16 cellular contexts compared by ENCODE assay signal in genomic region chr1:39210649-39211048, GRCh38. TPM values are rescaled to one million over a fixed set of nuclear protein-coding genes. Genes with fewer than 3 reads are reported as not detected.
DNase-seq lines count a peak whose midpoint lies in the region; ATAC-seq, FAIRE-seq and TF ChIP-seq lines count a peak whose summit lies in the region.
"Had no signal": no experiment of that assay in that cellular context is flagged by ENCODE, and none has a peak within 500 bp of the region (broad histone marks: within the 10 kb centered on the region; RNA-seq: fewer than 3 reads in every experiment).

No MANE protein-coding gene starts in this region.

- no peak for FAIRE-seq in astrocyte (lab: Jason Lieb, UNC)
- FAIRE-seq: GM12878, GM18507, H54 had no signal

- no peak overlapping the region for H2AFZ ChIP-seq in astrocyte (ENCODE audit: low read depth, low read length)

- H3K4me2 ChIP-seq in astrocyte (ENCODE audit: low read length) = no peak overlapping the region

- H3K9me3 Mint-ChIP-seq in activated naive CD8-positive, alpha-beta T cell (ENCODE audit: low read depth) = no peaks in the 10 kb centered on the region
- no peaks in the 10 kb centered on the region for H3K9me3 Mint-ChIP-seq in activated naive CD8-positive, alpha-beta T cell treated with anti-CD3 and anti-CD28 coated beads for 36 hours
- peaks cover 3% of the 10 kb centered on the region for H3K9me3 Mint-ChIP-seq in CD4-positive, alpha-beta T cell
- H3K9me3 Mint-ChIP-seq in astrocyte (ENCODE audit: unreplicated experiment) (no peaks in the 10 kb centered on the region), immature natural killer cell (no peaks in the 10 kb centered on the region)

- WGBS in gastroesophageal sphincter (ENCODE audit: low coverage in 1 of 2), 2 donors = 100% methylated on average over 2 to 3 of the region's 3 CpGs

- intact Hi-C loops in CD4-positive, alpha-beta T cell (cut with DNase I, micrococcal nuclease) = no loop called here

- H3K27me3 ChIP-seq in CD4-positive, alpha-beta T cell (ENCODE audit: control insufficient read depth, insufficient read depth, low read length) = no peaks in the 10 kb centered on the region
- H3K27me3 ChIP-seq in astrocyte (ENCODE audit: insufficient read depth, low read length) = no peaks in the 10 kb centered on the region
- H3K27me3 ChIP-seq in gastroesophageal sphincter = no peaks in the 10 kb centered on the region
- H3K27me3 ChIP-seq: BLaER1 treated with 17β-estradiol and CSF1 and Interleukin-3, amounts not matched to agents 10 nM and 100 nM had no signal

- no peak for DNase-seq in activated naive CD8-positive, alpha-beta T cell treated with anti-CD3 and anti-CD28 coated beads for 36 hours
- DNase-seq in CD4-positive, alpha-beta T cell = no peak
- DNase-seq in astrocyte (ENCODE audit: low read depth) (no peak), immature natural killer cell (no peak)
- DNase-seq in stimulated activated CD4-positive, alpha-beta T cell treated with anti-CD3 and anti-CD28 coated beads, Interleukin-4, amount 100 ng/mL, for 24 hours = no peak
- DNase-seq: ACHN; CD4-positive, CD25-positive, alpha-beta regulatory T cell; DMS79 had no signal

- H3K4me1 ChIP-seq in astrocyte (ENCODE audit: insufficient read depth, low read length) (peaks cover 32% of the 10 kb centered on the region), gastroesophageal sphincter (peaks cover 20 to 92% (median 25%) of the 10 kb centered on the region in 3 donors)

- no peak for TF ChIP-seq EP300 in gastroesophageal sphincter (IDR thresholded peaks at IDR 0.05)

- TF ChIP-seq CTCF in CD4-positive, alpha-beta T cell (IDR thresholded peaks at IDR 0.05) = no peak
- TF ChIP-seq CTCF in astrocyte (IDR thresholded peaks at IDR 0.05; ENCODE audit: insufficient read depth, low read depth, low read length) = no peak
- TF ChIP-seq CTCF in gastroesophageal sphincter (IDR thresholded peaks at IDR 0.05) = no peak

- H3K79me2 ChIP-seq in astrocyte (ENCODE audit: insufficient read depth, low read length) = peaks cover 95% of the 10 kb centered on the region

- H3K4me3 ChIP-seq in astrocyte (ENCODE audit: insufficient read depth, low read depth, low read length) = no peak overlapping the region
- H3K4me3 ChIP-seq in gastroesophageal sphincter = no peak overlapping the region
- H3K4me3 ChIP-seq: BLaER1 treated with 17β-estradiol and CSF1 and Interleukin-3, amounts not matched to agents 10 nM and 100 nM; GM12878 had no signal

- H3K36me3 Mint-ChIP-seq in activated naive CD8-positive, alpha-beta T cell = peaks cover 2% of the 10 kb centered on the region
- H3K36me3 Mint-ChIP-seq in activated naive CD8-positive, alpha-beta T cell treated with anti-CD3 and anti-CD28 coated beads for 36 hours = peaks cover 15% of the 10 kb centered on the region
- peaks cover 4% of the 10 kb centered on the region for H3K36me3 Mint-ChIP-seq in CD4-positive, alpha-beta T cell (ENCODE audit: low read depth)
- H3K36me3 Mint-ChIP-seq in astrocyte (ENCODE audit: low read depth, unreplicated experiment) (peaks cover 5% of the 10 kb centered on the region), immature natural killer cell (peaks cover 3 to 11% (median 9%) of the 10 kb centered on the region in 3 donors)

- peaks cover 54% of the 10 kb centered on the region for H3K4me1 Mint-ChIP-seq in activated naive CD8-positive, alpha-beta T cell (ENCODE audit: low read depth)
- H3K4me1 Mint-ChIP-seq in activated naive CD8-positive, alpha-beta T cell treated with anti-CD3 and anti-CD28 coated beads for 36 hours = peaks cover 32% of the 10 kb centered on the region
- peaks cover 53% of the 10 kb centered on the region for H3K4me1 Mint-ChIP-seq in CD4-positive, alpha-beta T cell (ENCODE audit: low read depth)
- peaks cover 44% of the 10 kb centered on the region for H3K4me1 Mint-ChIP-seq in astrocyte (ENCODE audit: low read depth, unreplicated experiment)
- H3K4me1 Mint-ChIP-seq in immature natural killer cell = peaks cover 52 to 71% of the 10 kb centered on the region in 2 donors

- no peak for TF ChIP-seq POLR2A in gastroesophageal sphincter (IDR thresholded peaks at IDR 0.05)

- no peak overlapping the region for H3K27ac ChIP-seq in CD4-positive, alpha-beta T cell (ENCODE audit: low read depth, low read length)
- H3K27ac ChIP-seq in astrocyte (ENCODE audit: low read depth, low read length) = no peak overlapping the region
- H3K27ac ChIP-seq in gastroesophageal sphincter = peak overlapping the region in 1 of 4 donors; percentile 26
- H3K27ac ChIP-seq: BLaER1 treated with 17β-estradiol and CSF1 and Interleukin-3, amounts not matched to agents 10 nM and 100 nM had no signal

- H4K20me1 ChIP-seq in astrocyte (ENCODE audit: insufficient read depth, low read length) = peaks cover 81% of the 10 kb centered on the region

- H3K36me3 ChIP-seq in astrocyte (ENCODE audit: insufficient read depth, low read length) = peaks cover 3% of the 10 kb centered on the region
- H3K36me3 ChIP-seq in gastroesophageal sphincter = no peaks in the 10 kb centered on the region

- POLR2A ChIA-PET in CD4-positive, alpha-beta T cell (lab: Charles Lee) = interaction anchor here (0.6 to 1.4 kb wide), 3 partner anchors 13 to 59 kb away, joined by 3 to 4 read pairs (median 4); no protein-coding TSS in a partner anchor

- no peaks in the 10 kb centered on the region for H3K9me3 ChIP-seq in CD4-positive, alpha-beta T cell (ENCODE audit: control insufficient read depth, low read length)
- H3K9me3 ChIP-seq in astrocyte (ENCODE audit: insufficient read depth, low read depth, low read length) (no peaks in the 10 kb centered on the region), gastroesophageal sphincter (no peaks in the 10 kb centered on the region)

- no peak overlapping the region for H3K4me3 Mint-ChIP-seq in activated naive CD8-positive, alpha-beta T cell
- no peak overlapping the region for H3K4me3 Mint-ChIP-seq in activated naive CD8-positive, alpha-beta T cell treated with anti-CD3 and anti-CD28 coated beads for 36 hours
- H3K4me3 Mint-ChIP-seq in CD4-positive, alpha-beta T cell = no peak overlapping the region
- H3K4me3 Mint-ChIP-seq in astrocyte (ENCODE audit: unreplicated experiment) (no peak overlapping the region), immature natural killer cell (no peak overlapping the region)

- no peaks in the 10 kb centered on the region for H3K27me3 Mint-ChIP-seq in activated naive CD8-positive, alpha-beta T cell
- H3K27me3 Mint-ChIP-seq in activated naive CD8-positive, alpha-beta T cell treated with anti-CD3 and anti-CD28 coated beads for 36 hours = no peaks in the 10 kb centered on the region
- no peaks in the 10 kb centered on the region for H3K27me3 Mint-ChIP-seq in CD4-positive, alpha-beta T cell
- H3K27me3 Mint-ChIP-seq in astrocyte (ENCODE audit: low read depth, unreplicated experiment) = no peaks in the 10 kb centered on the region
- no peaks in the 10 kb centered on the region for H3K27me3 Mint-ChIP-seq in immature natural killer cell (ENCODE audit: low read depth in 3 of 3)
- H3K27me3 Mint-ChIP-seq: CD4-positive, CD25-positive, alpha-beta regulatory T cell had no signal

- H3K27ac Mint-ChIP-seq in activated naive CD8-positive, alpha-beta T cell = peak overlapping the region; percentile 66
- no peak overlapping the region for H3K27ac Mint-ChIP-seq in activated naive CD8-positive, alpha-beta T cell treated with anti-CD3 and anti-CD28 coated beads for 36 hours
- peak overlapping the region; percentile 63 for H3K27ac Mint-ChIP-seq in CD4-positive, alpha-beta T cell
- H3K27ac Mint-ChIP-seq in astrocyte (ENCODE audit: unreplicated experiment) = peak overlapping the region; percentile 48
- H3K27ac Mint-ChIP-seq in immature natural killer cell = peak overlapping the region in 4 of 6 donors; percentile 60 to 77 (median 66)

- ATAC-seq in CD4-positive, alpha-beta T cell (ENCODE audit: poor library complexity) = no peak
- ATAC-seq in HG02623 (IDR thresholded peaks at IDR 0.05; ENCODE audit: unreplicated experiment) (no peak), gastroesophageal sphincter (no peak)
- ATAC-seq: GM12878, HCT116 had no signal

- H3K9ac ChIP-seq in astrocyte (ENCODE audit: low read length) = no peak overlapping the region
- H3K9ac ChIP-seq: BLaER1 treated with 17β-estradiol and CSF1 and Interleukin-3, amounts not matched to agents 10 nM and 100 nM had no signal

- CTCF ChIA-PET in CD4-positive, alpha-beta T cell (lab: Charles Lee) = interaction anchor here (1.9 to 10.4 kb wide), 2 partner anchors 18 to 48 kb away, joined by 4 to 92 read pairs; no protein-coding TSS in a partner anchor

RNA-seq across cellular contexts. Expression of gene MACF1, which starts 6.2 kb away (rescaled TPM):
- total RNA-seq in activated naive CD8-positive, alpha-beta T cell treated with anti-CD3 and anti-CD28 coated beads for 36 hours = 100 to 1,000 TPM; 114 to 130 TPM
- total RNA-seq in CD4-positive, alpha-beta T cell = 100 to 1,000 TPM; 248 to 252 TPM
- total RNA-seq in astrocyte (592 and 694 TPM in 2 replicates), gastroesophageal sphincter (100 to 1,000 TPM; 454 to 752 (median 541) TPM)
- 100 to 1,000 TPM in 1 of 3 donors, 10 to 100 TPM in 2; 12.7 to 152 (median 12.9) TPM for polyA plus RNA-seq in immature natural killer cell
